In genomic region chr14:35741345-35742031, GRCh38 we compare ENCODE assay signal across 17 cellular contexts.
"Had no signal": no experiment of that assay in that cellular context is flagged by ENCODE, and none has a peak within 500 bp of the region (broad histone marks: within the 10 kb centered on the region; RNA-seq: fewer than 3 reads in every experiment).

No MANE protein-coding gene starts in this region.

- H3K4me2 ChIP-seq: smooth muscle cell had no signal

- H3K9me3 Mint-ChIP-seq: activated naive CD4-positive, alpha-beta T cell treated with anti-CD3 and anti-CD28 coated beads for 36 hours; activated T-cell treated with anti-CD3 and anti-CD28 coated beads, Interleukin-2, amount 50 U/mL, for 4 hours; naive thymus-derived CD8-positive, alpha-beta T cell; stimulated activated naive B cell treated with anti-CD40 and anti-IgM and Interleukin-4, amounts not matched to agents 10 μg/mL and 1 μg/mL and 100 μg/mL, for 72 hours had no signal

- ATAC-seq: activated T-cell treated with anti-CD3 and anti-CD28 coated beads, Interleukin-2, amount 50 U/mL, for 4 hours; foreskin keratinocyte; heart left ventricle; left lobe of liver; mucosa of descending colon; naive thymus-derived CD8-positive, alpha-beta T cell; stimulated activated naive B cell treated with anti-CD40 and anti-IgM and Interleukin-4, amounts not matched to agents 10 μg/mL and 1 μg/mL and 100 μg/mL, for 72 hours had no signal

- H3K9me3 ChIP-seq: ascending aorta, heart left ventricle, mucosa of descending colon, right atrium auricular region, suprapubic skin, upper lobe of left lung had no signal

- H3K27ac Mint-ChIP-seq: activated naive CD4-positive, alpha-beta T cell treated with anti-CD3 and anti-CD28 coated beads for 36 hours; stimulated activated naive B cell treated with anti-CD40 and anti-IgM and Interleukin-4, amounts not matched to agents 10 μg/mL and 1 μg/mL and 100 μg/mL, for 72 hours had no signal

- H3K4me1 ChIP-seq: ascending aorta, foreskin keratinocyte, heart left ventricle, right atrium auricular region, suprapubic skin, upper lobe of left lung had no signal

- H3K27ac ChIP-seq: ascending aorta, foreskin keratinocyte, heart left ventricle, right atrium auricular region, suprapubic skin, upper lobe of left lung had no signal

- H3K4me3 ChIP-seq: ascending aorta, heart left ventricle, mucosa of descending colon, right atrium auricular region, smooth muscle cell, suprapubic skin, upper lobe of left lung had no signal

- H3K4me3 Mint-ChIP-seq: activated naive CD4-positive, alpha-beta T cell treated with anti-CD3 and anti-CD28 coated beads for 36 hours; activated T-cell treated with anti-CD3 and anti-CD28 coated beads, Interleukin-2, amount 50 U/mL, for 4 hours; naive thymus-derived CD8-positive, alpha-beta T cell; stimulated activated naive B cell treated with anti-CD40 and anti-IgM and Interleukin-4, amounts not matched to agents 10 μg/mL and 1 μg/mL and 100 μg/mL, for 72 hours had no signal

- DNase-seq: activated CD4-positive, CD25-positive, alpha-beta regulatory T cell treated with anti-CD3 and anti-CD28 coated beads, Interleukin-2, amount 50 U/mL, for 72 hours; activated naive CD4-positive, alpha-beta T cell treated with anti-CD3 and anti-CD28 coated beads for 36 hours; activated T-cell treated with anti-CD3 and anti-CD28 coated beads, Interleukin-2, amount 50 U/mL, for 4 hours; heart left ventricle; islet precursor cell; mucosa of descending colon; naive thymus-derived CD8-positive, alpha-beta T cell; nucleus accumbens; Right ventricle myocardium superior; stimulated activated naive B cell treated with anti-CD40 and anti-IgM and Interleukin-4, amounts not matched to agents 10 μg/mL and 1 μg/mL and 100 μg/mL, for 72 hours; upper lobe of left lung had no signal

- H3K27me3 ChIP-seq: ascending aorta, foreskin keratinocyte, heart left ventricle, right atrium auricular region, suprapubic skin, upper lobe of left lung had no signal

- H3K27me3 Mint-ChIP-seq: naive thymus-derived CD8-positive, alpha-beta T cell; stimulated activated naive B cell treated with anti-CD40 and anti-IgM and Interleukin-4, amounts not matched to agents 10 μg/mL and 1 μg/mL and 100 μg/mL, for 72 hours had no signal

- H3K4me1 Mint-ChIP-seq: stimulated activated naive B cell treated with anti-CD40 and anti-IgM and Interleukin-4, amounts not matched to agents 10 μg/mL and 1 μg/mL and 100 μg/mL, for 72 hours had no signal
